26 cellular contexts compared by ENCODE assay signal in genomic region chr2:204726831-204727230, GRCh38.
"Had no signal": no experiment of that assay in that cellular context is flagged by ENCODE, and none has a peak within 500 bp of the region (broad histone marks: within the 10 kb centered on the region; RNA-seq: fewer than 3 reads in every experiment).

No MANE protein-coding gene starts in this region.

- H3K4me3 ChIP-seq: ascending aorta, body of pancreas, SJSA1 had no signal

- H3K4me3 Mint-ChIP-seq: activated CD8-positive, alpha-beta memory T cell treated with anti-CD3 and anti-CD28 coated beads, Interleukin-2, amount 10 ng/mL, durations not matched to agents 7 days and 5 days; activated naive CD8-positive, alpha-beta T cell treated with anti-CD3 and anti-CD28 coated beads, Interleukin-2, amount 50 U/mL, for 24 hours; activated T-cell treated with anti-CD3 and anti-CD28 coated beads, Interleukin-2, amount 50 U/mL, for 24 hours; T-helper 1 cell treated with Interleukin-12 subunit alpha and Interleukin-12 subunit beta and Interleukin-4 antibody, amounts not matched to agents 30 μg/mL and 1 μg/mL, for 36 hours had no signal

- DNase-seq: activated CD4-positive, alpha-beta T cell treated with anti-CD3 and anti-CD28 coated beads for 4 hours; activated CD4-positive, alpha-beta T cell treated with anti-CD3 and anti-CD28 coated beads, Interleukin-2, amount 50 U/mL, for 48 hours; activated CD8-positive, alpha-beta memory T cell treated with anti-CD3 and anti-CD28 coated beads, Interleukin-2, amount 10 ng/mL, durations not matched to agents 7 days and 5 days; activated effector memory CD4-positive, alpha-beta T cell treated with anti-CD3 and anti-CD28 coated beads, Interleukin-2, amount 50 U/mL, for 16 hours; activated naive CD4-positive, alpha-beta T cell treated with Interleukin-2 at 50 U/mL for 16 hours; activated naive CD8-positive, alpha-beta T cell treated with anti-CD3 and anti-CD28 coated beads, Interleukin-2, amount 50 U/mL, for 24 hours; activated T-cell treated with anti-CD3 and anti-CD28 coated beads, Interleukin-2, amount 50 U/mL, for 24 hours; amniotic stem cell; body of pancreas; central memory CD4-positive, alpha-beta T cell; MV-4-11; NCI-H1092 treated with DMSO at 0.1 percent for 48 hours; NCI-H1417 treated with DMSO at 0.1 percent for 48 hours; NCI-H1694; NCI-H2029 treated with DMSO at 0.1 percent for 48 hours; NCI-H345; NCI-H510A; NCI-H526 treated with DMSO at 0.1 percent for 48 hours; NCI-H82; SHP77 had no signal

- H3K27ac Mint-ChIP-seq: activated CD8-positive, alpha-beta memory T cell treated with anti-CD3 and anti-CD28 coated beads, Interleukin-2, amount 10 ng/mL, durations not matched to agents 7 days and 5 days; activated naive CD4-positive, alpha-beta T cell treated with anti-CD3 and anti-CD28 coated beads, Interleukin-2, amount 50 U/mL, for 72 hours; activated naive CD8-positive, alpha-beta T cell treated with anti-CD3 and anti-CD28 coated beads, Interleukin-2, amount 50 U/mL, for 24 hours; activated T-cell treated with anti-CD3 and anti-CD28 coated beads, Interleukin-2, amount 50 U/mL, for 24 hours; T-helper 1 cell treated with Interleukin-12 subunit alpha and Interleukin-12 subunit beta and Interleukin-4 antibody, amounts not matched to agents 30 μg/mL and 1 μg/mL, for 36 hours had no signal

- H3K36me3 Mint-ChIP-seq: activated CD8-positive, alpha-beta memory T cell treated with anti-CD3 and anti-CD28 coated beads, Interleukin-2, amount 10 ng/mL, durations not matched to agents 7 days and 5 days had no signal

- H3K9me3 ChIP-seq: ascending aorta, body of pancreas, SJSA1 had no signal

- ATAC-seq: activated CD4-positive, CD25-positive, alpha-beta regulatory T cell treated with anti-CD3 and anti-CD28 coated beads, Interleukin-2, amount 50 U/mL, for 24 hours; activated CD8-positive, alpha-beta memory T cell treated with anti-CD3 and anti-CD28 coated beads, Interleukin-2, amount 10 ng/mL, durations not matched to agents 7 days and 5 days; activated naive CD4-positive, alpha-beta T cell treated with anti-CD3 and anti-CD28 coated beads, Interleukin-2, amount 50 U/mL, for 72 hours; activated naive CD8-positive, alpha-beta T cell treated with anti-CD3 and anti-CD28 coated beads, Interleukin-2, amount 50 U/mL, for 24 hours; body of pancreas had no signal

- H3K27me3 ChIP-seq: ascending aorta, body of pancreas, SJSA1 had no signal

- H3K27me3 Mint-ChIP-seq: activated CD8-positive, alpha-beta memory T cell treated with anti-CD3 and anti-CD28 coated beads, Interleukin-2, amount 10 ng/mL, durations not matched to agents 7 days and 5 days; activated naive CD8-positive, alpha-beta T cell treated with anti-CD3 and anti-CD28 coated beads, Interleukin-2, amount 50 U/mL, for 24 hours had no signal

- H3K27ac ChIP-seq: ascending aorta, body of pancreas, KMS-11, SJSA1 had no signal

- H3K4me1 ChIP-seq: ascending aorta had no signal

- H3K9me3 Mint-ChIP-seq: activated naive CD4-positive, alpha-beta T cell treated with anti-CD3 and anti-CD28 coated beads, Interleukin-2, amount 50 U/mL, for 72 hours; activated naive CD8-positive, alpha-beta T cell treated with anti-CD3 and anti-CD28 coated beads, Interleukin-2, amount 50 U/mL, for 24 hours; activated T-cell treated with anti-CD3 and anti-CD28 coated beads, Interleukin-2, amount 50 U/mL, for 24 hours; T-helper 1 cell treated with Interleukin-12 subunit alpha and Interleukin-12 subunit beta and Interleukin-4 antibody, amounts not matched to agents 30 μg/mL and 1 μg/mL, for 36 hours had no signal

- H3K36me3 ChIP-seq: ascending aorta, SJSA1 had no signal

- H3K4me2 ChIP-seq: KMS-11 had no signal

- H3K9ac ChIP-seq: KMS-11 had no signal

- H3K4me1 Mint-ChIP-seq: activated CD8-positive, alpha-beta memory T cell treated with anti-CD3 and anti-CD28 coated beads, Interleukin-2, amount 10 ng/mL, durations not matched to agents 7 days and 5 days; activated naive CD8-positive, alpha-beta T cell treated with anti-CD3 and anti-CD28 coated beads, Interleukin-2, amount 50 U/mL, for 24 hours had no signal
